27 cellular contexts compared by ENCODE assay signal in the genomic region with DNA sequence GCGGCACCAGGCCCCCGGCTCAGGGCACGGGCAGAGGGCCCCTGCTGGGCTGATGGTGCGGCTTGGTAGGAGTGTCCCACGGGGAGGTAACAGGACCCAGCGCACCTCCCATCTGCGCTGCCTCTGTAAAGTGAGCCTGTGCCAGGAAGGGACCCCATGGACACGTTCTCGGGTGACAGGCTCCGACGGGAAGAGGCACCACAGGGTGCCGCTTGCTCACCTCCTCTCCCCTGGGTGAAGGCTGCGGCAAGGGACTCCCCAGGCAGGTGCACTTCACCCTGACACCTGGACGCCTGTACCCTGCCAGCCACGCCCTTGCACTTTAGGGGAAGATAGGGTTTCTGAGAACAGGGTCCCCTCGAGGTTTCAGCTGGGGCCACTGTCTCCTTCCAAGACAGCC. TPM values are rescaled to one million over a fixed set of nuclear protein-coding genes. Genes with fewer than 3 reads are reported as not detected.
DNase-seq lines count a peak whose midpoint lies in the region; ATAC-seq and TF ChIP-seq lines count a peak whose summit lies in the region.
"Had no signal": no experiment of that assay in that cellular context is flagged by ENCODE, and none has a peak within 500 bp of the region (broad histone marks: within the 10 kb centered on the region; RNA-seq: fewer than 3 reads in every experiment).

No MANE protein-coding gene starts in this region.

- H3F3A ChIP-seq in PC-3 (ENCODE audit: low read length, unreplicated experiment), result no peaks in the 10 kb centered on the region

- no peak overlapping the region for H2AFZ ChIP-seq in PC-3 (ENCODE audit: low read length)

- peak; percentile 64 for ATAC-seq in memory B cell (ENCODE audit: low read depth)
- no peak for ATAC-seq in PC-3
- no peak for ATAC-seq in GM19351 (IDR thresholded peaks at IDR 0.05; ENCODE audit: unreplicated experiment)
- ATAC-seq: heart right ventricle; naive thymus-derived CD8-positive, alpha-beta T cell had no signal

- no peaks in the 10 kb centered on the region for H3K9me2 ChIP-seq in PC-3 (replicated peaks; ENCODE audit: low read length)
- H3K9me2 ChIP-seq: SK-N-SH had no signal

- H4K20me1 ChIP-seq in PC-3 (ENCODE audit: low read length), result no peaks in the 10 kb centered on the region

- CTCF ChIA-PET in A673 (lab: Charles Lee) (no interaction called here), PC-3 (lab: Charles Lee) (no interaction called here)

- H3K79me2 ChIP-seq in PC-3 (ENCODE audit: low read length), result peaks cover 6% of the 10 kb centered on the region; the same call in 1 of the 2 replicates

- H3K4me1 Mint-ChIP-seq in memory B cell, result peaks cover 12% of the 10 kb centered on the region
- H3K4me1 Mint-ChIP-seq: activated naive CD4-positive, alpha-beta T cell treated with anti-CD3 and anti-CD28 coated beads, Interleukin-2, amount 10 ng/mL, durations not matched to agents 7 days and 5 days; CD14-positive monocyte; naive thymus-derived CD8-positive, alpha-beta T cell had no signal

- no peak overlapping the region for H3K4me3 Mint-ChIP-seq in memory B cell
- H3K4me3 Mint-ChIP-seq: activated naive CD4-positive, alpha-beta T cell treated with anti-CD3 and anti-CD28 coated beads, Interleukin-2, amount 10 ng/mL, durations not matched to agents 7 days and 5 days; activated T-helper 1 cell treated with anti-CD3 and anti-CD28 coated beads, Interleukin-12 subunit alpha, Interleukin-12 subunit beta, Interleukin-2, Interleukin-4 antibody, amounts not matched to agents 30 ng/mL and 10 ng/mL and 1 ng/mL, durations not matched to agents 14 hours and 24 hours and 36 hours; CD14-positive monocyte; naive thymus-derived CD8-positive, alpha-beta T cell; stimulated activated naive CD8-positive, alpha-beta T cell treated with anti-CD3 and anti-CD28 coated beads, Interleukin-15, Interleukin-2, amounts not matched to agents 100 ng/mL and 50 ng/mL, for 24 hours had no signal

- H3K4me3 ChIP-seq in A673 (ENCODE audit: low read depth, low read length, poor library complexity, severe bottlenecking), result no peak overlapping the region
- H3K4me3 ChIP-seq in H7 (ENCODE audit: insufficient read depth, low read depth, low read length), result no peak overlapping the region
- no peak overlapping the region for H3K4me3 ChIP-seq in PC-3 (ENCODE audit: low read length)
- H3K4me3 ChIP-seq: breast epithelium, heart right ventricle, ovary, right atrium auricular region had no signal

- intact Hi-C loops in A673 (cut with micrococcal nuclease; ENCODE audit: unreplicated experiment), result no loop called here
- intact Hi-C loops in PC-3 (cut with micrococcal nuclease), result no loop called here

- H3K27me3 ChIP-seq in A673 (replicated peaks; ENCODE audit: insufficient read depth, low read depth, low read length, poor library complexity) (no peaks in the 10 kb centered on the region), H7 (ENCODE audit: control insufficient read depth, insufficient read depth, low read length) (no peaks in the 10 kb centered on the region), PC-3 (ENCODE audit: low read length) (no peaks in the 10 kb centered on the region)
- H3K27me3 ChIP-seq: breast epithelium, ovary, right atrium auricular region had no signal

- no peak overlapping the region for H3K27ac ChIP-seq in A673 (ENCODE audit: low read depth, low read length, poor library complexity, severe bottlenecking)
- no peak overlapping the region for H3K27ac ChIP-seq in PC-3 (ENCODE audit: low read length)
- H3K27ac ChIP-seq: heart right ventricle, ovary, right atrium auricular region had no signal

- H3K4me1 ChIP-seq in A673 (ENCODE audit: insufficient read depth, low read length, poor library complexity, severe bottlenecking) (no peaks in the 10 kb centered on the region), PC-3 (ENCODE audit: insufficient read depth, low read length) (peaks cover 5% of the 10 kb centered on the region; the same call in 1 of the 2 replicates)
- H3K4me1 ChIP-seq: breast epithelium, heart right ventricle, right atrium auricular region had no signal

- DNase-seq in A673 (ENCODE audit: low spot score) (peak; percentile 11), H7 (peak; percentile 49), memory B cell (ENCODE audit: low spot score in 2 of 2) (no peak), ACHN (no peak), PC-3 (no peak)
- no peak for DNase-seq in activated T-cell treated with anti-CD3 and anti-CD28 coated beads, Interleukin-2, amount 50 U/mL, for 1 hour
- DNase-seq: activated CD4-positive, alpha-beta T cell treated with anti-CD3 and anti-CD28 coated beads for 48 hours; activated naive CD4-positive, alpha-beta T cell treated with anti-CD3 and anti-CD28 coated beads, Interleukin-2, amount 10 ng/mL, durations not matched to agents 7 days and 5 days; amniotic stem cell; effector CD8-positive, alpha-beta T cell; erythroblast; heart right ventricle; MV-4-11; NCI-H2029 treated with DMSO at 0.1 percent for 48 hours; NCI-H526; ovary; SK-N-SH; stimulated activated CD4-positive, alpha-beta T cell treated with anti-CD3 and anti-CD28 coated beads, Interleukin-4, amount 100 ng/mL, for 4 hours; T-helper 2 cell had no signal

- no peak overlapping the region for H3K4me2 ChIP-seq in PC-3 (ENCODE audit: low read length)
- H3K4me2 ChIP-seq: SK-N-SH had no signal

- TF ChIP-seq POLR2A in Raji (IDR thresholded peaks at IDR 0.05; ENCODE audit: insufficient read depth, low read depth, low read length), result peak; percentile 26; the same call in 1 of the 2 replicates

- no peak overlapping the region for H3K27ac Mint-ChIP-seq in memory B cell
- H3K27ac Mint-ChIP-seq: activated naive CD4-positive, alpha-beta T cell treated with anti-CD3 and anti-CD28 coated beads, Interleukin-2, amount 10 ng/mL, durations not matched to agents 7 days and 5 days; activated T-helper 1 cell treated with anti-CD3 and anti-CD28 coated beads, Interleukin-12 subunit alpha, Interleukin-12 subunit beta, Interleukin-2, Interleukin-4 antibody, amounts not matched to agents 30 ng/mL and 10 ng/mL and 1 ng/mL, durations not matched to agents 14 hours and 24 hours and 36 hours; CD14-positive monocyte; naive thymus-derived CD8-positive, alpha-beta T cell; stimulated activated naive CD8-positive, alpha-beta T cell treated with anti-CD3 and anti-CD28 coated beads, Interleukin-15, Interleukin-2, amounts not matched to agents 100 ng/mL and 50 ng/mL, for 24 hours had no signal

- H3K9me3 ChIP-seq in A673 (ENCODE audit: low read depth, low read length, poor library complexity, severe bottlenecking) (no peaks in the 10 kb centered on the region), PC-3 (ENCODE audit: low read length) (no peaks in the 10 kb centered on the region)
- H3K9me3 ChIP-seq: breast epithelium, ovary, right atrium auricular region, SK-N-SH had no signal

- no peaks in the 10 kb centered on the region for H3K36me3 Mint-ChIP-seq in memory B cell
- H3K36me3 Mint-ChIP-seq: activated naive CD4-positive, alpha-beta T cell treated with anti-CD3 and anti-CD28 coated beads, Interleukin-2, amount 10 ng/mL, durations not matched to agents 7 days and 5 days; CD14-positive monocyte; naive thymus-derived CD8-positive, alpha-beta T cell had no signal

- BruUV-seq in A673 (replicated peaks; lab: Mats Ljungman, UMichigan), result no TSS peak
- BruUV-seq in PC-3 (replicated peaks; lab: Mats Ljungman, UMichigan), result no TSS peak

- H3K27me3 Mint-ChIP-seq in memory B cell, result peaks cover 21% of the 10 kb centered on the region
- H3K27me3 Mint-ChIP-seq: activated naive CD4-positive, alpha-beta T cell treated with anti-CD3 and anti-CD28 coated beads, Interleukin-2, amount 10 ng/mL, durations not matched to agents 7 days and 5 days; stimulated activated naive CD8-positive, alpha-beta T cell treated with anti-CD3 and anti-CD28 coated beads, Interleukin-15, Interleukin-2, amounts not matched to agents 100 ng/mL and 50 ng/mL, for 24 hours had no signal

- no peak overlapping the region for H3K9ac ChIP-seq in PC-3 (ENCODE audit: low read length)
- H3K9ac ChIP-seq: SK-N-SH had no signal

- H3K36me3 ChIP-seq in A673 (ENCODE audit: insufficient read depth, low read length, poor library complexity, severe bottlenecking) (no peaks in the 10 kb centered on the region), H7 (replicated peaks; ENCODE audit: control insufficient read depth, insufficient read depth, low read length) (no peaks in the 10 kb centered on the region), PC-3 (ENCODE audit: low read depth, low read length) (no peaks in the 10 kb centered on the region)
- H3K36me3 ChIP-seq: breast epithelium, heart right ventricle, ovary, right atrium auricular region had no signal

- no peaks in the 10 kb centered on the region for H3K9me3 Mint-ChIP-seq in memory B cell
- H3K9me3 Mint-ChIP-seq: activated naive CD4-positive, alpha-beta T cell treated with anti-CD3 and anti-CD28 coated beads, Interleukin-2, amount 10 ng/mL, durations not matched to agents 7 days and 5 days; stimulated activated naive CD8-positive, alpha-beta T cell treated with anti-CD3 and anti-CD28 coated beads, Interleukin-15, Interleukin-2, amounts not matched to agents 100 ng/mL and 50 ng/mL, for 24 hours had no signal

- in situ Hi-C loops in ACHN (cut with HindIII; ENCODE audit: low pct_ligation_motif_present, low pct_unique_long_range_greater_than_20kb, low sequenced_read_pairs), result no loop called here

- TF ChIP-seq CTCF in A673 (conservative IDR thresholded peaks at IDR 0.05; ENCODE audit: low read depth, low read length), result no peak
- no peak for TF ChIP-seq CTCF in PC-3 (conservative IDR thresholded peaks at IDR 0.05; ENCODE audit: low read depth, low read length)

- POLR2A ChIA-PET in A673 (lab: Charles Lee; ENCODE audit: low non-redundant PET) (no interaction called here), PC-3 (lab: Charles Lee; ENCODE audit: unreplicated experiment) (no interaction called here)

RNA-seq across cellular contexts. Expression of a gene that starts 48.1 kb away (rescaled TPM):
- total RNA-seq in A673 (2021) (0.71 and 0.81 TPM in 2 replicates), PC-3 (2014; rRNA removed) (33.2 and 45.0 TPM in 2 replicates)
- 9.7 and 14.8 TPM in 2 replicates for total RNA-seq in H7 (2014; rRNA removed; shearing (Covaris generic))
- total RNA-seq: activated T-helper 1 cell treated with anti-CD3 and anti-CD28 coated beads, Interleukin-12 subunit alpha, Interleukin-12 subunit beta, Interleukin-2, Interleukin-4 antibody, amounts not matched to agents 30 ng/mL and 10 ng/mL and 1 ng/mL, durations not matched to agents 14 hours and 24 hours and 36 hours; naive thymus-derived CD8-positive, alpha-beta T cell had no signal

Comparison
In these comparisons a context has a peak if more than half of its experiments do, and no peak if none do; other contexts are left out.
1. DNase-seq: peak in A673 (single experiment) and H7 (single experiment); none in memory B cell (0 of 2), ACHN (single experiment), activated T-cell treated with anti-CD3 and anti-CD28 coated beads, Interleukin-2, amount 50 U/mL, for 1 hour (single experiment) and PC-3 (single experiment).